1 cellular context compared by ENCODE assay signal in genomic region chr17:81666342-81667191, GRCh38.
TF ChIP-seq lines count a peak whose summit lies in the region.

Gene CCDC137 (plus strand): TSS chr17:81666737. CDS start chr17:81666767, 30 bp downstream.
Gene OXLD1 (minus strand): TSS chr17:81666605. CDS start chr17:81666577, 28 bp downstream.

TF ChIP-seq in HepG2, 621 proteins besides CTCF, POLR2A, EP300 and RAD21 (continued from another document and continues in another):
- peak; percentile 80 to 89; a peak in 3 of 4 replicates for TF ChIP-seq HMGXB4 (CRISPR knock-in tag; IDR thresholded peaks at IDR 0.05; ENCODE audit: borderline replicate concordance in 1 of 2, low read depth in 1 of 2)
- TF ChIP-seq BHLHE40 (IDR thresholded peaks at IDR 0.05; ENCODE audit: low read length): no peak; the same call in 1 of the 2 replicates
- no peak for TF ChIP-seq MAFG (CRISPR knock-in tag; IDR thresholded peaks at IDR 0.05)
- no peak for TF ChIP-seq ZNF431 (CRISPR knock-in tag; IDR thresholded peaks at IDR 0.05; ENCODE audit: borderline replicate concordance, low read depth)
- peak; percentile 88; the same call in 1 of the 2 replicates for TF ChIP-seq ZNF747 (CRISPR knock-in tag; IDR thresholded peaks at IDR 0.05; ENCODE audit: borderline replicate concordance)
- TF ChIP-seq ZNF704 (CRISPR knock-in tag; IDR thresholded peaks at IDR 0.05; ENCODE audit: borderline replicate concordance): peak; percentile 76
- no peak for TF ChIP-seq ZBTB20 (CRISPR knock-in tag; IDR thresholded peaks at IDR 0.05; ENCODE audit: borderline replicate concordance, low read depth)
- no peak for TF ChIP-seq CEBPZ (IDR thresholded peaks at IDR 0.05; ENCODE audit: low read length)
- peak; percentile 99 for TF ChIP-seq ELF1 (CRISPR knock-in tag; IDR thresholded peaks at IDR 0.05)
- 0 out of 2 replicates have a peak, but pooled peaks have one; percentile 8 for TF ChIP-seq GATAD2A (CRISPR knock-in tag; IDR thresholded peaks at IDR 0.05)
- TF ChIP-seq ZFP82 (CRISPR knock-in tag; IDR thresholded peaks at IDR 0.05; ENCODE audit: borderline replicate concordance): no peak
- TF ChIP-seq ZNF274 (CRISPR knock-in tag; IDR thresholded peaks at IDR 0.05): peak; percentile 94
- TF ChIP-seq ZNF10 (CRISPR knock-in tag; IDR thresholded peaks at IDR 0.05; ENCODE audit: borderline replicate concordance, low read depth): no peak
- peak; percentile 83 for TF ChIP-seq ZNF672 (CRISPR knock-in tag; IDR thresholded peaks at IDR 0.05)
- peak; percentile 73; the same call in 1 of the 2 replicates for TF ChIP-seq ZSCAN31 (CRISPR knock-in tag; IDR thresholded peaks at IDR 0.05; ENCODE audit: low read depth)
- no peak for TF ChIP-seq ZNF30 (CRISPR knock-in tag; IDR thresholded peaks at IDR 0.05)
- TF ChIP-seq NR0B2 (CRISPR knock-in tag; IDR thresholded peaks at IDR 0.05): peak; percentile 71; the same call in 1 of the 2 replicates
- peak; percentile 99 for TF ChIP-seq ZNF138 (CRISPR knock-in tag; IDR thresholded peaks at IDR 0.05; ENCODE audit: low read depth)
- TF ChIP-seq ZBTB21 (CRISPR knock-in tag; IDR thresholded peaks at IDR 0.05): no peak
- TF ChIP-seq HDAC1 (CRISPR knock-in tag; IDR thresholded peaks at IDR 0.05): peak; percentile 99
- peak; percentile 66 for TF ChIP-seq PATZ1 (CRISPR knock-in tag; IDR thresholded peaks at IDR 0.05)
- peak; percentile 83; the same call in 1 of the 2 replicates for TF ChIP-seq ZSCAN29 (CRISPR knock-in tag; conservative IDR thresholded peaks at IDR 0.05)
- TF ChIP-seq ZNF275 (CRISPR knock-in tag; IDR thresholded peaks at IDR 0.05; ENCODE audit: borderline replicate concordance): no peak
- TF ChIP-seq THAP7 (CRISPR knock-in tag; IDR thresholded peaks at IDR 0.05): peak; percentile 54; the same call in 1 of the 2 replicates
- TF ChIP-seq MYNN (CRISPR knock-in tag; IDR thresholded peaks at IDR 0.05; ENCODE audit: low read depth): no peak; the same call in 1 of the 2 replicates
- 0 out of 2 replicates have a peak, but pooled peaks have one; percentile 39 for TF ChIP-seq ZNF713 (CRISPR knock-in tag; IDR thresholded peaks at IDR 0.05)
- TF ChIP-seq BRD4 (CRISPR knock-in tag; IDR thresholded peaks at IDR 0.05): peak; percentile 88
- TF ChIP-seq MLLT10 (CRISPR knock-in tag; IDR thresholded peaks at IDR 0.05): no peak
- peak; percentile 79 for TF ChIP-seq SIN3B (IDR thresholded peaks at IDR 0.05; ENCODE audit: low read length)
- TF ChIP-seq PRMT3 (CRISPR knock-in tag; IDR thresholded peaks at IDR 0.05; ENCODE audit: borderline replicate concordance, low read depth): no peak
- TF ChIP-seq TFE3 (CRISPR knock-in tag; IDR thresholded peaks at IDR 0.05): 0 out of 2 replicates have a peak, but pooled peaks have one; percentile 44
- TF ChIP-seq ZNF17 (CRISPR knock-in tag; IDR thresholded peaks at IDR 0.05): 0 out of 2 replicates have a peak, but pooled peaks have one; percentile 78
- no peak for TF ChIP-seq DNMT1 (CRISPR knock-in tag; IDR thresholded peaks at IDR 0.05)
- no peak for TF ChIP-seq ZNF646 (CRISPR knock-in tag; IDR thresholded peaks at IDR 0.05)
- TF ChIP-seq NCOA5 (CRISPR knock-in tag; IDR thresholded peaks at IDR 0.05): no peak
- TF ChIP-seq ZUFSP (CRISPR knock-in tag; IDR thresholded peaks at IDR 0.05; ENCODE audit: borderline replicate concordance): no peak
- TF ChIP-seq KLF16 (CRISPR knock-in tag; IDR thresholded peaks at IDR 0.05): no peak; a peak in 2 of 4 replicates
- peak; percentile 78; the same call in 1 of the 2 replicates for TF ChIP-seq KLF12 (CRISPR knock-in tag; IDR thresholded peaks at IDR 0.05; ENCODE audit: borderline replicate concordance)
